Comparison of ENCODE assay signal across 13 cellular contexts in the genomic region with DNA sequence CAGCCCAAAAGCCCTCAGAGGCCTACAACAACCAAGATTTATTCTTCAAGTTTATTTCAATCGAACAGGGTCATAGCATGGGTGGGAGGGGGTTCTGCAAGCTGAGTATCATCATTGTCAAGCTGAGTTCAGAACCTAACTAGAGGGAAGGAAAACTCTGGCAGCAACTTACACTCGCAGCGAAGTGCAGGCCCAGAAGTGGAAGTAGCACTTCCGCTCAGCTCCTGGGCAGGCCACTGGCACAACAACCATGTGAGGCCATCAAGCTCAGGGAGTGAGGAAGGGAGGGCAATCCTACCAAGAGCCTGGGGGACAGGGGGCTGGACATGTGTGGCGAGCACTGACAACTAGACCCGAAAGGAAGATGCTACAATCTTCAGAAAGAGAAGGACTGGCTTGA. TPM values are rescaled to one million over a fixed set of nuclear protein-coding genes. Genes with fewer than 3 reads are reported as not detected.
A peak's percentile ranks its signal among the peaks of the same experiment; 100 is the strongest.
DNase-seq lines count a peak whose midpoint lies in the region; ATAC-seq and TF ChIP-seq lines count a peak whose summit lies in the region.
"Had no signal": no experiment of that assay in that cellular context is flagged by ENCODE, and none has a peak within 500 bp of the region (broad histone marks: within the 10 kb centered on the region; RNA-seq: fewer than 3 reads in every experiment).

No MANE protein-coding gene starts in this region.

- H3K4me3 ChIP-seq in mesendoderm (ENCODE audit: low read length) = no peak overlapping the region
- H3K4me3 ChIP-seq: stomach had no signal

- peaks cover 10% of the 10 kb centered on the region for H3K4me1 ChIP-seq in mesendoderm (ENCODE audit: control insufficient read depth, low read depth, low read length)

- POLR2A ChIA-PET in CD4-positive, alpha-beta T cell (lab: Charles Lee) = interaction anchor here (3.6 kb wide), 1 partner anchor 29 kb away, joined by 14 read pairs; no protein-coding TSS in a partner anchor

- H3K18ac ChIP-seq in mesendoderm (ENCODE audit: low read length) = no peak overlapping the region

- H3K9me3 Mint-ChIP-seq in CD4-positive, alpha-beta T cell = no peaks in the 10 kb centered on the region

- H4K8ac ChIP-seq in mesendoderm (ENCODE audit: low read depth, low read length) = no peak overlapping the region

- WGBS in mesendoderm (ENCODE audit: extremely low coverage, insufficient coverage, low lambda C conversion rate) = no CpG with 5 or more reads among the region's 6 CpGs

- no peaks in the 10 kb centered on the region for H3K9me3 ChIP-seq in CD4-positive, alpha-beta T cell (ENCODE audit: control insufficient read depth, low read length)
- no peaks in the 10 kb centered on the region for H3K9me3 ChIP-seq in T-helper 17 cell (ENCODE audit: control insufficient read depth, low read length, poor library complexity, severe bottlenecking)
- H3K9me3 ChIP-seq: Caco-2, stomach had no signal

- no peak overlapping the region for H2AK5ac ChIP-seq in mesendoderm (ENCODE audit: low read length)

- no peaks in the 10 kb centered on the region for H3K36me3 ChIP-seq in mesendoderm (ENCODE audit: control insufficient read depth, insufficient read depth, low read length)
- H3K36me3 ChIP-seq: stomach had no signal

- no peak overlapping the region for H3K4me2 ChIP-seq in mesendoderm (ENCODE audit: low read length)

- peaks cover 83% of the 10 kb centered on the region for H3K4me1 Mint-ChIP-seq in CD4-positive, alpha-beta T cell (ENCODE audit: low read depth)
- peaks cover 58% of the 10 kb centered on the region for H3K4me1 Mint-ChIP-seq in T-helper 17 cell

- H3K27ac ChIP-seq in CD4-positive, alpha-beta T cell (ENCODE audit: low read depth, low read length) = no peak overlapping the region
- no peak overlapping the region for H3K27ac ChIP-seq in mesendoderm (ENCODE audit: low read depth, low read length)

- DNase-seq in CD4-positive, alpha-beta T cell = no peak
- DNase-seq in T-helper 17 cell (no peak), mesendoderm (peak; percentile 21), kidney tubule cell (ENCODE audit: low spot score) (no peak), HCEC 1CT (no peak), SHP77 (lab: John Stamatoyannopoulos, UW) (no peak)
- DNase-seq: activated CD8-positive, alpha-beta memory T cell treated with anti-CD3 and anti-CD28 coated beads for 24 hours; Caco-2; NCI-H1105; NCI-H748 treated with DMSO at 0.1 percent for 48 hours; stomach had no signal

- H3K9ac ChIP-seq in mesendoderm (ENCODE audit: low read length) = no peak overlapping the region

- no peak overlapping the region for H2BK5ac ChIP-seq in mesendoderm (ENCODE audit: low read length)

- H3K56ac ChIP-seq in mesendoderm (ENCODE audit: low read length) = peak overlapping the region; percentile 34

- no peak for TF ChIP-seq CTCF in CD4-positive, alpha-beta T cell (IDR thresholded peaks at IDR 0.05)

- H2BK120ac ChIP-seq in mesendoderm (ENCODE audit: low read depth, low read length) = no peak overlapping the region

- CTCF ChIA-PET in CD4-positive, alpha-beta T cell (lab: Charles Lee) = no interaction called here

- no peak overlapping the region for H4K5ac ChIP-seq in mesendoderm (ENCODE audit: low read length)

- H3K79me1 ChIP-seq in mesendoderm (ENCODE audit: low read length) = peaks cover 37% of the 10 kb centered on the region

- H3K36me3 Mint-ChIP-seq in CD4-positive, alpha-beta T cell (ENCODE audit: low read depth) = peaks cover 31% of the 10 kb centered on the region
- H3K36me3 Mint-ChIP-seq in T-helper 17 cell (ENCODE audit: low read depth) = peaks cover 14% of the 10 kb centered on the region

- H3K23ac ChIP-seq in mesendoderm (ENCODE audit: low read length) = peak overlapping the region; percentile 66

- ATAC-seq in CD4-positive, alpha-beta T cell (ENCODE audit: poor library complexity) = no peak
- ATAC-seq in GM19043 (IDR thresholded peaks at IDR 0.05; ENCODE audit: low read depth, unreplicated experiment) = peak; percentile 19
- ATAC-seq in T-helper 17 cell = no peak
- no peak for ATAC-seq in HG02885 (IDR thresholded peaks at IDR 0.05; ENCODE audit: poor library complexity, unreplicated experiment)

- no peaks in the 10 kb centered on the region for H3K27me3 ChIP-seq in CD4-positive, alpha-beta T cell (ENCODE audit: control insufficient read depth, insufficient read depth, low read length)
- H3K27me3 ChIP-seq in mesendoderm (ENCODE audit: insufficient read depth, low read length, poor library complexity) = no peaks in the 10 kb centered on the region
- H3K27me3 ChIP-seq: stomach had no signal

- peak overlapping the region; percentile 78 for H3K27ac Mint-ChIP-seq in CD4-positive, alpha-beta T cell
- H3K27ac Mint-ChIP-seq in T-helper 17 cell = peak overlapping the region; percentile 16

- H2BK15ac ChIP-seq in mesendoderm (replicated peaks; ENCODE audit: low read depth) = no peak overlapping the region

- H3K79me2 ChIP-seq in mesendoderm (ENCODE audit: control insufficient read depth, insufficient read depth, low read length) = peaks cover 58% of the 10 kb centered on the region

- no peak overlapping the region for H3K4ac ChIP-seq in mesendoderm (ENCODE audit: low read depth, low read length)

- intact Hi-C loops in CD4-positive, alpha-beta T cell (cut with DNase I, micrococcal nuclease) = no loop called here

- no peaks in the 10 kb centered on the region for H3K27me3 Mint-ChIP-seq in CD4-positive, alpha-beta T cell
- H3K27me3 Mint-ChIP-seq in T-helper 17 cell = no peaks in the 10 kb centered on the region

- peak overlapping the region; percentile 52 for H3K4me3 Mint-ChIP-seq in CD4-positive, alpha-beta T cell
- H3K4me3 Mint-ChIP-seq in T-helper 17 cell = no peak overlapping the region

RNA-seq across cellular contexts. Expression of a gene that starts 4.8 kb away (rescaled TPM):
- 10 to 100 TPM; 59.3 to 67.1 TPM for total RNA-seq in CD4-positive, alpha-beta T cell
- total RNA-seq in T-helper 17 cell = 100 to 1,000 TPM in 1 of 2 donors, 10 to 100 TPM in 1; 96.4 to 106 TPM
- polyA plus RNA-seq in mesendoderm (2013, experiment 1 of 2) = 37.8 TPM
- 39.0 TPM for polyA plus RNA-seq in mesendoderm (2013, experiment 2 of 2)
